4 cellular contexts compared by ENCODE assay signal in genomic region chr16:25265968-25266367, GRCh38.
TF ChIP-seq lines count a peak whose summit lies in the region.

No MANE protein-coding gene starts in this region.

TF ChIP-seq in SK-N-SH, 30 proteins besides CTCF, POLR2A, EP300 and RAD21:
- TF ChIP-seq PBX3 (IDR thresholded peaks at IDR 0.05) (no peak), FOSL2 (IDR thresholded peaks at IDR 0.05; ENCODE audit: borderline replicate concordance, low read depth) (no peak), USF1 (IDR thresholded peaks at IDR 0.05; ENCODE audit: borderline replicate concordance, low read depth) (peak; percentile 31; the same call in 1 of the 2 replicates)

TF ChIP-seq in SK-N-SH treated with all-trans-retinoic acid at 6 μM for 48 hours, 23 proteins besides CTCF, POLR2A, EP300 and RAD21 (continues in another document):
- TF ChIP-seq ARNTL (CRISPR knock-in tag; IDR thresholded peaks at IDR 0.05; ENCODE audit: borderline replicate concordance, low read depth) (no peak), CSDC2 (CRISPR knock-in tag; IDR thresholded peaks at IDR 0.05) (no peak), POU6F1 (CRISPR knock-in tag; IDR thresholded peaks at IDR 0.05; ENCODE audit: borderline replicate concordance, low read depth) (no peak), ZC3H10 (CRISPR knock-in tag; IDR thresholded peaks at IDR 0.05) (no peak), ZNF565 (CRISPR knock-in tag; conservative IDR thresholded peaks at IDR 0.05; ENCODE audit: low read depth) (no peak), BACH2 (CRISPR knock-in tag; IDR thresholded peaks at IDR 0.05; ENCODE audit: borderline replicate concordance) (no peak), SNAI2 (CRISPR knock-in tag; IDR thresholded peaks at IDR 0.05) (no peak), CSRNP3 (CRISPR knock-in tag; IDR thresholded peaks at IDR 0.05) (no peak), CREB5 (CRISPR knock-in tag; IDR thresholded peaks at IDR 0.05; ENCODE audit: low read depth) (no peak)

TF ChIP-seq in Ishikawa, 13 proteins besides CTCF, POLR2A, EP300 and RAD21:
- TF ChIP-seq USF1 (IDR thresholded peaks at IDR 0.05) (peak; percentile 54), TEAD4 (IDR thresholded peaks at IDR 0.05) (no peak), MAX (IDR thresholded peaks at IDR 0.05) (no peak), TCF12 (IDR thresholded peaks at IDR 0.05; ENCODE audit: low read depth) (no peak), CREB1 (IDR thresholded peaks at IDR 0.05; ENCODE audit: low read depth) (no peak), NFIC (IDR thresholded peaks at IDR 0.05) (no peak), REST (IDR thresholded peaks at IDR 0.05; ENCODE audit: low read depth) (no peak)

TF ChIP-seq in H1, 55 proteins besides CTCF, POLR2A, EP300 and RAD21:
- TF ChIP-seq YY1 (IDR thresholded peaks at IDR 0.05; ENCODE audit: low read depth, low read length) (no peak), USF2 (IDR thresholded peaks at IDR 0.05; ENCODE audit: low read length) (peak; percentile 69), RFX5 (IDR thresholded peaks at IDR 0.05; ENCODE audit: borderline replicate concordance, low read depth, low read length) (no peak), CBX5 (IDR thresholded peaks at IDR 0.05; ENCODE audit: low read depth, low read length) (no peak)
